In genomic region chr1:44048816-44049215, GRCh38 we compare ENCODE assay signal across 11 cellular contexts.
DNase-seq lines count a peak whose midpoint lies in the region; ATAC-seq and TF ChIP-seq lines count a peak whose summit lies in the region.
"Had no signal": no experiment of that assay in that cellular context is flagged by ENCODE, and none has a peak within 500 bp of the region (broad histone marks: within the 10 kb centered on the region; RNA-seq: fewer than 3 reads in every experiment).

No MANE protein-coding gene starts in this region.

- no peak for ATAC-seq in GM19395 (IDR thresholded peaks at IDR 0.05; ENCODE audit: unreplicated experiment)

- CTCF ChIA-PET in activated naive CD4-positive, alpha-beta T cell treated with anti-CD3 and anti-CD28 coated beads, Interleukin-2, amount 10 ng/mL, durations not matched to agents 7 days and 5 days (lab: Charles Lee) = interaction anchor here (0.9 to 8.3 kb wide), 14 partner anchors 8 to 522 kb away, joined by 3 to 102 read pairs (median 8); partner anchors contain the start of gene SLC6A9

- H3K4me1 Mint-ChIP-seq in activated naive CD4-positive, alpha-beta T cell treated with anti-CD3 and anti-CD28 coated beads, Interleukin-2, amount 10 ng/mL, durations not matched to agents 7 days and 5 days = peaks cover 14% of the 10 kb centered on the region

- peaks cover 15% of the 10 kb centered on the region for H3K27me3 Mint-ChIP-seq in activated naive CD4-positive, alpha-beta T cell treated with anti-CD3 and anti-CD28 coated beads, Interleukin-2, amount 10 ng/mL, durations not matched to agents 7 days and 5 days

- H3K36me3 Mint-ChIP-seq in activated naive CD4-positive, alpha-beta T cell treated with anti-CD3 and anti-CD28 coated beads, Interleukin-2, amount 10 ng/mL, durations not matched to agents 7 days and 5 days = no peaks in the 10 kb centered on the region

- peak overlapping the region; percentile 34 for H3K4me3 ChIP-seq in WI38 (ENCODE audit: low read depth, low read length)
- peak overlapping the region; percentile 45 for H3K4me3 ChIP-seq in fibroblast of mammary gland (ENCODE audit: control insufficient read depth, low read depth, low read length)
- H3K4me3 ChIP-seq: mucosa of descending colon had no signal

- no peak for TF ChIP-seq CTCF in WI38 (IDR thresholded peaks at IDR 0.05; ENCODE audit: low read depth, low read length)
- no peak for TF ChIP-seq CTCF in fibroblast of mammary gland (conservative IDR thresholded peaks at IDR 0.05; ENCODE audit: control insufficient read depth, insufficient read depth, low read depth, low read length)

- H3K4me3 Mint-ChIP-seq in activated naive CD4-positive, alpha-beta T cell treated with anti-CD3 and anti-CD28 coated beads, Interleukin-2, amount 10 ng/mL, durations not matched to agents 7 days and 5 days = no peak overlapping the region

- H3K9me3 Mint-ChIP-seq in activated naive CD4-positive, alpha-beta T cell treated with anti-CD3 and anti-CD28 coated beads, Interleukin-2, amount 10 ng/mL, durations not matched to agents 7 days and 5 days = no peaks in the 10 kb centered on the region

- peak overlapping the region; percentile 17 for H3K27ac Mint-ChIP-seq in activated naive CD4-positive, alpha-beta T cell treated with anti-CD3 and anti-CD28 coated beads, Interleukin-2, amount 10 ng/mL, durations not matched to agents 7 days and 5 days

- DNase-seq in activated naive CD4-positive, alpha-beta T cell treated with anti-CD3 and anti-CD28 coated beads, Interleukin-2, amount 10 ng/mL, durations not matched to agents 7 days and 5 days = no peak
- DNase-seq in activated naive CD4-positive, alpha-beta T cell treated with Interleukin-2 at 50 U/mL for 16 hours = no peak
- peak; percentile 84 for DNase-seq in fibroblast of mammary gland (ENCODE audit: low read depth)
- DNase-seq in SKM-1 (lab: John Stamatoyannopoulos, UW; ENCODE audit: unreplicated experiment) = no peak
- no peak for DNase-seq in KG1 (lab: John Stamatoyannopoulos, UW)
- DNase-seq in NCI-H2196 (lab: John Stamatoyannopoulos, UW; ENCODE audit: unreplicated experiment) = no peak
- DNase-seq: activated CD4-positive, alpha-beta T cell treated with anti-CD3 and anti-CD28 coated beads, Interleukin-2, amount 50 U/mL, for 4 hours; mucosa of descending colon; stimulated activated CD4-positive, alpha-beta T cell treated with anti-CD3 and anti-CD28 coated beads, Interleukin-12 subunit alpha, Interleukin-12 subunit beta, amount 100 ng/mL, for 4 hours had no signal
